ENCODE assay signal across 8 cellular contexts in genomic region chr5:43019293-43019614, GRCh38. TPM values are rescaled to one million over a fixed set of nuclear protein-coding genes. Genes with fewer than 3 reads are reported as not detected.
DNase-seq lines count a peak whose midpoint lies in the region; ATAC-seq lines count a peak whose summit lies in the region.

No MANE protein-coding gene starts in this region.

- no peaks in the 10 kb centered on the region for H3K27me3 Mint-ChIP-seq in IgD-negative memory B cell
- H3K27me3 Mint-ChIP-seq in dendritic cell treated with granulocyte-macrophage colony-stimulating factor and Interleukin-4, amounts not matched to agents 40 ng/mL and 50 ng/mL, for 4 days = no peaks in the 10 kb centered on the region
- no peaks in the 10 kb centered on the region for H3K27me3 Mint-ChIP-seq in natural killer cell treated with Interleukin-12 subunit alpha and Interleukin-12 subunit beta and Interleukin-15 and Interleukin-18, amount 100 ng/mL, for 72 hours

- H3K9me3 Mint-ChIP-seq in IgD-negative memory B cell = no peaks in the 10 kb centered on the region
- H3K9me3 Mint-ChIP-seq in dendritic cell treated with granulocyte-macrophage colony-stimulating factor and Interleukin-4, amounts not matched to agents 40 ng/mL and 50 ng/mL, for 4 days = no peaks in the 10 kb centered on the region
- no peaks in the 10 kb centered on the region for H3K9me3 Mint-ChIP-seq in natural killer cell treated with Interleukin-12 subunit alpha and Interleukin-12 subunit beta and Interleukin-15 and Interleukin-18, amount 100 ng/mL, for 72 hours

- H3K36me3 Mint-ChIP-seq in IgD-negative memory B cell = no peaks in the 10 kb centered on the region
- H3K36me3 Mint-ChIP-seq in dendritic cell treated with granulocyte-macrophage colony-stimulating factor and Interleukin-4, amounts not matched to agents 40 ng/mL and 50 ng/mL, for 4 days (ENCODE audit: low read depth) = peaks cover 23% of the 10 kb centered on the region
- H3K36me3 Mint-ChIP-seq in natural killer cell treated with Interleukin-12 subunit alpha and Interleukin-12 subunit beta and Interleukin-15 and Interleukin-18, amount 100 ng/mL, for 72 hours = peaks cover 4% of the 10 kb centered on the region

- no peaks in the 10 kb centered on the region for H3K9me3 ChIP-seq in BLaER1 treated with 17β-estradiol and CSF1 and Interleukin-3, amounts not matched to agents 10 nM and 100 nM (replicated peaks in 1 of 11)

- H3K4me1 ChIP-seq in BLaER1 treated with 17β-estradiol and CSF1 and Interleukin-3, amounts not matched to agents 10 nM and 100 nM = peaks cover 31 to 40% (median 36%) of the 10 kb centered on the region in 10 experiments

- peak overlapping the region; percentile 84 to 96 (median 91) for H3K9ac ChIP-seq in BLaER1 treated with 17β-estradiol and CSF1 and Interleukin-3, amounts not matched to agents 10 nM and 100 nM

- H3K27ac Mint-ChIP-seq in IgD-negative memory B cell = peak overlapping the region; percentile 99 to 100 (median 100)
- H3K27ac Mint-ChIP-seq in dendritic cell treated with granulocyte-macrophage colony-stimulating factor and Interleukin-4, amounts not matched to agents 40 ng/mL and 50 ng/mL, for 4 days = peak overlapping the region; percentile 99
- H3K27ac Mint-ChIP-seq in natural killer cell treated with Interleukin-12 subunit alpha and Interleukin-12 subunit beta and Interleukin-15 and Interleukin-18, amount 100 ng/mL, for 72 hours = peak overlapping the region; percentile 99 to 100

- H3K36me3 ChIP-seq in BLaER1 treated with 17β-estradiol and CSF1 and Interleukin-3, amounts not matched to agents 10 nM and 100 nM = 0 out of 22 replicates have a peak, but pooled peaks cover 0 to 1% (median 0%) of the 10 kb centered on the region in 11 experiments

- no peak for ATAC-seq in natural killer cell treated with Interleukin-12 subunit alpha and Interleukin-12 subunit beta and Interleukin-15 and Interleukin-18, amount 100 ng/mL, for 72 hours
- ATAC-seq in GM21447 (IDR thresholded peaks at IDR 0.05; ENCODE audit: unreplicated experiment) = no peak
- no peak for ATAC-seq in HG02798 (IDR thresholded peaks at IDR 0.05; ENCODE audit: poor library complexity, unreplicated experiment)
- ATAC-seq in GM21423 (IDR thresholded peaks at IDR 0.05; ENCODE audit: unreplicated experiment) = no peak

- peaks cover 17 to 32% (median 31%) of the 10 kb centered on the region in 3 donors for H3K4me1 Mint-ChIP-seq in IgD-negative memory B cell
- H3K4me1 Mint-ChIP-seq in dendritic cell treated with granulocyte-macrophage colony-stimulating factor and Interleukin-4, amounts not matched to agents 40 ng/mL and 50 ng/mL, for 4 days (ENCODE audit: low read depth) = peaks cover 42% of the 10 kb centered on the region
- peaks cover 48 to 54% of the 10 kb centered on the region in 2 donors for H3K4me1 Mint-ChIP-seq in natural killer cell treated with Interleukin-12 subunit alpha and Interleukin-12 subunit beta and Interleukin-15 and Interleukin-18, amount 100 ng/mL, for 72 hours (ENCODE audit: low read depth in 2 of 2)

- H3K27me3 ChIP-seq in BLaER1 treated with 17β-estradiol and CSF1 and Interleukin-3, amounts not matched to agents 10 nM and 100 nM = no peaks in the 10 kb centered on the region

- H4K20me1 ChIP-seq in BLaER1 treated with 17β-estradiol and CSF1 and Interleukin-3, amounts not matched to agents 10 nM and 100 nM = no peaks in the 10 kb centered on the region

- H3K4me3 Mint-ChIP-seq in IgD-negative memory B cell = peak overlapping the region; percentile 95 to 100 (median 99)
- peak overlapping the region; percentile 89 for H3K4me3 Mint-ChIP-seq in dendritic cell treated with granulocyte-macrophage colony-stimulating factor and Interleukin-4, amounts not matched to agents 40 ng/mL and 50 ng/mL, for 4 days
- H3K4me3 Mint-ChIP-seq in natural killer cell treated with Interleukin-12 subunit alpha and Interleukin-12 subunit beta and Interleukin-15 and Interleukin-18, amount 100 ng/mL, for 72 hours = peak overlapping the region; percentile 98

- intact Hi-C loops in dendritic cell treated with granulocyte-macrophage colony-stimulating factor and Interleukin-4, amounts not matched to agents 40 ng/mL and 50 ng/mL, for 4 days (cut with micrococcal nuclease) = loop anchor here (1.0 to 2.0 kb wide), 3 partner anchors 21 to 46 kb away; partner anchors contain the start of gene ANXA2R

- peak overlapping the region; percentile 91 to 98 (median 95) for H3K27ac ChIP-seq in BLaER1 treated with 17β-estradiol and CSF1 and Interleukin-3, amounts not matched to agents 10 nM and 100 nM

- H3K4me3 ChIP-seq in BLaER1 treated with 17β-estradiol and CSF1 and Interleukin-3, amounts not matched to agents 10 nM and 100 nM = peak overlapping the region; percentile 69 to 79 (median 74)

- DNase-seq in natural killer cell treated with Interleukin-12 subunit alpha and Interleukin-12 subunit beta and Interleukin-15 and Interleukin-18, amount 100 ng/mL, for 72 hours (ENCODE audit: low spot score) = no peak
- DNase-seq in mesenteric fat pad (ENCODE audit: low spot score) = no peak

- peak overlapping the region; percentile 80 to 97 (median 94) for H3K4me2 ChIP-seq in BLaER1 treated with 17β-estradiol and CSF1 and Interleukin-3, amounts not matched to agents 10 nM and 100 nM

RNA-seq across cellular contexts. Expression of gene ANXA2R, which starts 20.9 kb away (rescaled TPM):
- polyA plus RNA-seq in IgD-negative memory B cell = 42.9 TPM
- total RNA-seq in natural killer cell treated with Interleukin-12 subunit alpha and Interleukin-12 subunit beta and Interleukin-15 and Interleukin-18, amount 100 ng/mL, for 72 hours = 1 to 10 TPM; 4.8 to 6.9 TPM
- 2.0 TPM for total RNA-seq in mesenteric fat pad
